In genomic region chr2:233374776-233375175, GRCh38 we compare ENCODE assay signal across 7 cellular contexts. TPM values are rescaled to one million over a fixed set of nuclear protein-coding genes. Genes with fewer than 3 reads are reported as not detected.
DNase-seq lines count a peak whose midpoint lies in the region; ATAC-seq and TF ChIP-seq lines count a peak whose summit lies in the region.
"Not testable (repeated sequence)": the region's sequence is repeated elsewhere in the genome, so short reads cannot be mapped to it uniquely, and the experiment has no call there.

No MANE protein-coding gene starts in this region.

- not testable (repeated sequence) for H3K4me3 ChIP-seq in BLaER1, left lung, mucosa of descending colon
- 0 out of 2 replicates have a peak overlapping the region, but pooled peaks have one; percentile 26 for H3K4me3 ChIP-seq in MM.1S (ENCODE audit: low read length)

- H4K20me1 ChIP-seq in BLaER1: peaks cover 100% of the 10 kb centered on the region
- H4K20me1 ChIP-seq in MM.1S (ENCODE audit: insufficient read depth, low read length): not testable (repeated sequence)

- not testable (repeated sequence) for H3K9me2 ChIP-seq in MM.1S (replicated peaks; ENCODE audit: insufficient read depth, low read length)

- peaks cover 22% of the 10 kb centered on the region for H3F3A ChIP-seq in MM.1S (ENCODE audit: insufficient read depth, low read length)

- not testable (repeated sequence) for H3K27me3 ChIP-seq in BLaER1; MM.1S (replicated peaks; ENCODE audit: insufficient read depth, low read length); left lung

- H3K4me2 ChIP-seq in BLaER1 (peak overlapping the region; percentile 18), MM.1S (ENCODE audit: low read depth, low read length) (peak overlapping the region; percentile 67; the same call in 1 of the 2 replicates)

- CTCF ChIA-PET in activated B cell treated with CpG ODN at 0.5 μM for 24 hours (lab: Charles Lee): not testable (repeated sequence)

- not testable (repeated sequence) for TF ChIP-seq CTCF in MM.1S (IDR thresholded peaks at IDR 0.05; ENCODE audit: low read length); activated B cell treated with CpG ODN at 0.5 μM for 24 hours (IDR thresholded peaks at IDR 0.05); left lung (IDR thresholded peaks at IDR 0.05); mucosa of descending colon (IDR thresholded peaks at IDR 0.05); type B pancreatic cell (conservative IDR thresholded peaks at IDR 0.05)

- not testable (repeated sequence) for DNase-seq in MM.1S; activated B cell treated with CpG ODN at 0.5 μM for 24 hours; stimulated activated naive B cell treated with anti-CD40 and anti-IgM and Interleukin-4, amounts not matched to agents 10 μg/mL and 1 μg/mL and 100 μg/mL, for 72 hours; type B pancreatic cell (ENCODE audit: extremely low spot score, unreplicated experiment)
- DNase-seq in left lung (peak in 1 of 2 donors; percentile 47), mucosa of descending colon (peak in 1 of 3 donors; percentile 42)

- H3K4me1 Mint-ChIP-seq in activated B cell treated with CpG ODN at 0.5 μM for 24 hours (peaks cover 71% of the 10 kb centered on the region), type B pancreatic cell (ENCODE audit: unreplicated experiment) (peaks cover 27% of the 10 kb centered on the region)
- peaks cover 40 to 58% of the 10 kb centered on the region in 2 donors for H3K4me1 Mint-ChIP-seq in stimulated activated naive B cell treated with anti-CD40 and anti-IgM and Interleukin-4, amounts not matched to agents 10 μg/mL and 1 μg/mL and 100 μg/mL, for 72 hours

- peaks cover 60% of the 10 kb centered on the region for H3K79me2 ChIP-seq in MM.1S (ENCODE audit: low read length)

- H3K36me3 Mint-ChIP-seq in activated B cell treated with CpG ODN at 0.5 μM for 24 hours (ENCODE audit: low read depth): peaks cover 54% of the 10 kb centered on the region
- H3K36me3 Mint-ChIP-seq in stimulated activated naive B cell treated with anti-CD40 and anti-IgM and Interleukin-4, amounts not matched to agents 10 μg/mL and 1 μg/mL and 100 μg/mL, for 72 hours: peaks cover 37 to 57% of the 10 kb centered on the region in 2 donors
- not testable (repeated sequence) for H3K36me3 Mint-ChIP-seq in type B pancreatic cell

- 0 out of 2 replicates have a peak overlapping the region, but pooled peaks have one; percentile 23 for H3K9ac ChIP-seq in BLaER1
- H3K9ac ChIP-seq in MM.1S (ENCODE audit: low read length): not testable (repeated sequence)

- H3K27ac Mint-ChIP-seq in activated B cell treated with CpG ODN at 0.5 μM for 24 hours (peak overlapping the region; percentile 72), type B pancreatic cell (peak overlapping the region; percentile 0)
- H3K27ac Mint-ChIP-seq in stimulated activated naive B cell treated with anti-CD40 and anti-IgM and Interleukin-4, amounts not matched to agents 10 μg/mL and 1 μg/mL and 100 μg/mL, for 72 hours: peak overlapping the region; percentile 72

- POLR2A ChIA-PET in activated B cell treated with CpG ODN at 0.5 μM for 24 hours (lab: Charles Lee): interaction anchor here (0.6 to 1.1 kb wide), 2 partner anchors 9 to 191 kb away, joined by 3 read pairs; no protein-coding TSS in a partner anchor

- not testable (repeated sequence) for ATAC-seq in activated B cell treated with CpG ODN at 0.5 μM for 24 hours (ENCODE audit: low read depth); stimulated activated naive B cell treated with anti-CD40 and anti-IgM and Interleukin-4, amounts not matched to agents 10 μg/mL and 1 μg/mL and 100 μg/mL, for 72 hours (replicated peaks)
- peak; percentile 56 for ATAC-seq in left lung
- peak; percentile 25 for ATAC-seq in mucosa of descending colon

- H3K27me3 Mint-ChIP-seq in activated B cell treated with CpG ODN at 0.5 μM for 24 hours; stimulated activated naive B cell treated with anti-CD40 and anti-IgM and Interleukin-4, amounts not matched to agents 10 μg/mL and 1 μg/mL and 100 μg/mL, for 72 hours; type B pancreatic cell: not testable (repeated sequence)

- H3K36me3 ChIP-seq in BLaER1 (peaks cover 80% of the 10 kb centered on the region), left lung (peaks cover 0 to 26% of the 10 kb centered on the region in 2 donors)
- not testable (repeated sequence) for H3K36me3 ChIP-seq in MM.1S (replicated peaks; ENCODE audit: insufficient read depth, low read length); mucosa of descending colon (ENCODE audit: low read depth)

- not testable (repeated sequence) for H3K9me3 Mint-ChIP-seq in activated B cell treated with CpG ODN at 0.5 μM for 24 hours; stimulated activated naive B cell treated with anti-CD40 and anti-IgM and Interleukin-4, amounts not matched to agents 10 μg/mL and 1 μg/mL and 100 μg/mL, for 72 hours; type B pancreatic cell

- peaks cover 87% of the 10 kb centered on the region for H3K4me1 ChIP-seq in BLaER1
- H3K4me1 ChIP-seq in MM.1S (ENCODE audit: low read length): peaks cover 23% of the 10 kb centered on the region
- H3K4me1 ChIP-seq in left lung: peaks cover 0 to 29% of the 10 kb centered on the region in 2 donors
- peaks cover 19% of the 10 kb centered on the region for H3K4me1 ChIP-seq in mucosa of descending colon (ENCODE audit: low read depth)

- not testable (repeated sequence) for H2AFZ ChIP-seq in MM.1S (ENCODE audit: low read length)

- not testable (repeated sequence) for H3K9me3 ChIP-seq in BLaER1; MM.1S (replicated peaks; ENCODE audit: insufficient read depth, low read length); left lung; mucosa of descending colon

- intact Hi-C loops in activated B cell treated with CpG ODN at 0.5 μM for 24 hours (cut with micrococcal nuclease); left lung (cut with DNase I); mucosa of descending colon (cut with DNase I, micrococcal nuclease): not testable (repeated sequence)

- H3K27ac ChIP-seq in BLaER1 (peak overlapping the region; percentile 24; the same call in 1 of the 2 replicates), MM.1S (ENCODE audit: low read length) (peak overlapping the region; percentile 88; the same call in 1 of the 2 replicates), left lung (peak overlapping the region; percentile 51 to 68)

- H3K4me3 Mint-ChIP-seq in activated B cell treated with CpG ODN at 0.5 μM for 24 hours; stimulated activated naive B cell treated with anti-CD40 and anti-IgM and Interleukin-4, amounts not matched to agents 10 μg/mL and 1 μg/mL and 100 μg/mL, for 72 hours; type B pancreatic cell: not testable (repeated sequence)

RNA-seq across cellular contexts. Expression of gene DGKD, which starts 20.5 kb away (rescaled TPM):
- 140 and 188 TPM in 2 replicates for total RNA-seq in activated B cell treated with CpG ODN at 0.5 μM for 24 hours
- 10 to 100 TPM; 87.7 to 98.0 TPM for total RNA-seq in left lung
- 100 to 1,000 TPM in 2 of 3 donors, 10 to 100 TPM in 1; 81.8 to 159 (median 102) TPM for total RNA-seq in mucosa of descending colon
- total RNA-seq in type B pancreatic cell (ENCODE audit: low replicate concordance): 32.2 and 72.5 TPM in 2 replicates

Comparison
In these comparisons a context has a peak if more than half of its experiments do, and no peak if none do; other contexts are left out.
1. H3K27ac ChIP-seq: peak in every context shown above with its lines; median percentile 88 in MM.1S; 60 in left lung; 24 in BLaER1.
2. H3K27ac Mint-ChIP-seq: peak in every context shown above with its lines; median percentile 72 in activated B cell treated with CpG ODN at 0.5 μM for 24 hours; 72 in stimulated activated naive B cell treated with anti-CD40 and anti-IgM and Interleukin-4, amounts not matched to agents 10 μg/mL and 1 μg/mL and 100 μg/mL, for 72 hours; 0 in type B pancreatic cell.